ENCODE assay signal across 8 cellular contexts in the genomic region with DNA sequence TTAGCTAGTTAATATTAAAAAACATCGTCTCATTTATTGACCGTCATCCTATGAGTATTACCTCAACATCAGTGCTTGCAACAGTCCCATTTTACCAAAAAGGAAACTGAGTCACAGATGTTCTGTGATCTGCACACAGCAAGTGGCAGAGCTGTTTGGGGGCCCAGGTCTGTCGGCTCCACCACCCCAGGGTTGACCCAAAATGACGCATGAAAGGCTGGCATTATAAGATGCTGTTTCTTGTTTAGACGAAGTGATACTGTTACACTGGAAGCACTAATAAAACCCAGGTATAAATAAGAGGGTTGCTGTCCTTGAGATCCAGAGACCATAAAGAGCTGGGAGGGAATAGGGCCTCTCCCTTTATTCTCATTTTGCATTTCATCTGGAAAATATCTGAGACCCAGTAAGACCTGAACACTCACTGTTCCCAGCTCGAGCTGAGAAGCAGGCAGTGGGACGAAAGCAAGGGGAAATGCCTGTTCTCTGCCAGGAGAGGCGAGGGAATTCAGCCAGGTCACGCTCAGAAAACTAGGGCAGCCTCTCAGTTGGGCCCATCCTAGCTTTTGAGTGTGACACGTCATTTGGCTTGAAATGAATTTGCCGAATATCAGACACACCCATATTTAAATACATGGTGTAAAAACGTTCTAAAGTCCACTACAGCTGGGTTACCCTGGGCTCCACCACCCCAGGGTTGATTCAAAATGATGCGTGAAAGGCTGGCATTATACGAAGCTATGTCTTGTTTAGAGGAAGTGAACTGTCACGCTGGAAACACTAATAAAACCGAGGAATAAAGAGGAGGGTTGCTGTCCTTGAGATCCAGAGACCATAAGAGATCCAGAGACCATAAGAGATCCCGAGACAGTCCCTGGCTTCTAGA. TPM values are rescaled to one million over a fixed set of nuclear protein-coding genes. Genes with fewer than 3 reads are reported as not detected.
DNase-seq lines count a peak whose midpoint lies in the region; ATAC-seq and TF ChIP-seq lines count a peak whose summit lies in the region.

No MANE protein-coding gene starts in this region.

- peak; percentile 21 for DNase-seq in midbrain (lab: John Stamatoyannopoulos, UW)
- DNase-seq in SK-N-DZ (ENCODE audit: low spot score), result no peak
- no peak for DNase-seq in cortex of kidney (lab: John Stamatoyannopoulos, UW)
- DNase-seq in SHP77 treated with DMSO at 0.1 percent for 48 hours (lab: John Stamatoyannopoulos, UW), result no peak

- no peaks in the 10 kb centered on the region for H3K79me2 ChIP-seq in KMS-11 (ENCODE audit: insufficient read depth, low read depth)

- H3K9ac ChIP-seq in KMS-11, result no peak overlapping the region

- TF ChIP-seq CTCF in C4-2B (conservative IDR thresholded peaks at IDR 0.05) (no peak), KMS-11 (conservative IDR thresholded peaks at IDR 0.05; ENCODE audit: low read depth, low read length) (no peak)

- H3K4me1 ChIP-seq in KMS-11 (ENCODE audit: low read depth, poor library complexity, severe bottlenecking), result peaks cover 45% of the 10 kb centered on the region

- ATAC-seq in HG02798 (IDR thresholded peaks at IDR 0.05; ENCODE audit: poor library complexity, unreplicated experiment), result no peak

- no peaks in the 10 kb centered on the region for H4K20me1 ChIP-seq in KMS-11 (ENCODE audit: insufficient read depth)

- no peaks in the 10 kb centered on the region for H3K27me3 ChIP-seq in KMS-11 (ENCODE audit: insufficient read depth, low read depth)

- H3K27ac ChIP-seq in C4-2B (peak overlapping the region; percentile 84), KMS-11 (no peak overlapping the region), cingulate gyrus (ENCODE audit: low read depth, low read length) (peak overlapping the region; percentile 60)

- H3K4me3 ChIP-seq in KMS-11 (IDR thresholded peaks at IDR 0.05; ENCODE audit: insufficient read depth, low read depth, low read length), result no peak overlapping the region

- no peak overlapping the region for H2AFZ ChIP-seq in KMS-11 (ENCODE audit: low read depth)

- H3K4me2 ChIP-seq in KMS-11, result peak overlapping the region; percentile 82

- H3K36me3 ChIP-seq in KMS-11 (ENCODE audit: insufficient read depth), result no peaks in the 10 kb centered on the region

RNA-seq across cellular contexts. Expression of a gene that starts 1.4 kb away (rescaled TPM):
- 66.2 and 77.1 TPM in 2 replicates for polyA plus RNA-seq in SK-N-DZ (2014; cell fraction: cytosol; rRNA removed)
- 532 and 756 TPM in 2 replicates for polyA plus RNA-seq in SK-N-DZ (2014; cell fraction: nucleus; rRNA removed)

RNA-seq across cellular contexts. Expression of a gene that starts 16.4 kb away (rescaled TPM):
- polyA plus RNA-seq in SK-N-DZ (2014; cell fraction: cytosol; rRNA removed), result 8.2 and 12.9 TPM in 2 replicates
- polyA plus RNA-seq in SK-N-DZ (2014; cell fraction: nucleus; rRNA removed), result 24.7 and 25.1 TPM in 2 replicates

RNA-seq across cellular contexts. Expression of a gene that starts 16.5 kb away (rescaled TPM):
- polyA plus RNA-seq in SK-N-DZ (2014; cell fraction: cytosol; rRNA removed), result 1.8 and 2.6 TPM in 2 replicates
- polyA plus RNA-seq in SK-N-DZ (2014; cell fraction: nucleus; rRNA removed), result 1.6 and 3.0 TPM in 2 replicates

RNA-seq across cellular contexts. Expression of a gene that starts 26.1 kb away (rescaled TPM):
- 9.2 and 9.8 TPM in 2 replicates for polyA plus RNA-seq in SK-N-DZ (2014; cell fraction: cytosol; rRNA removed)
- 5.5 and 7.0 TPM in 2 replicates for polyA plus RNA-seq in SK-N-DZ (2014; cell fraction: nucleus; rRNA removed)
